ENCODE assay signal across 1 cellular context in genomic region chr20:3980260-3981131, GRCh38.
TF ChIP-seq lines count a peak whose summit lies in the region.

No MANE protein-coding gene starts in this region.

TF ChIP-seq in HepG2, 621 proteins besides CTCF, POLR2A, EP300 and RAD21 (continued from another document and continues in another):
- TF ChIP-seq HNF1A (IDR thresholded peaks at IDR 0.05; ENCODE audit: low read depth), result peak; percentile 43; the same call in 1 of the 2 replicates
- no peak for TF ChIP-seq HNF1A (CRISPR knock-in tag; IDR thresholded peaks at IDR 0.05; ENCODE audit: borderline replicate concordance)
- no peak for TF ChIP-seq HNRNPH1 (optimal IDR thresholded peaks at IDR 0.05; ENCODE audit: low read depth, low read length)
- 0 out of 2 replicates have a peak, but pooled peaks have one; percentile 46 for TF ChIP-seq ARNTL (CRISPR knock-in tag; IDR thresholded peaks at IDR 0.05)
- no peak for TF ChIP-seq ZNF343 (CRISPR knock-in tag; IDR thresholded peaks at IDR 0.05)
- TF ChIP-seq SIN3A (IDR thresholded peaks at IDR 0.05; ENCODE audit: borderline replicate concordance, low read depth, low read length), result 0 out of 2 replicates have a peak, but pooled peaks have one; percentile 41
- TF ChIP-seq RAD51 (IDR thresholded peaks at IDR 0.05; ENCODE audit: borderline replicate concordance), result no peak
- 0 out of 2 replicates have a peak, but pooled peaks have one; percentile 51 for TF ChIP-seq SP5 (CRISPR knock-in tag; IDR thresholded peaks at IDR 0.05; ENCODE audit: borderline replicate concordance, low read depth)
- peak; percentile 11; the same call in 1 of the 2 replicates for TF ChIP-seq ZNF557 (CRISPR knock-in tag; IDR thresholded peaks at IDR 0.05)
- TF ChIP-seq MXD3 (CRISPR knock-in tag; IDR thresholded peaks at IDR 0.05), result peak; percentile 60
- peak; percentile 90; the same call in 1 of the 2 replicates for TF ChIP-seq EHMT2 (IDR thresholded peaks at IDR 0.05; ENCODE audit: borderline replicate concordance, low read depth, low read length)
- TF ChIP-seq EZH2 (conservative IDR thresholded peaks at IDR 0.05; ENCODE audit: low read depth, low read length), result no peak
- no peak for TF ChIP-seq PBX2 (CRISPR knock-in tag; IDR thresholded peaks at IDR 0.05)
- TF ChIP-seq BRCA1 (CRISPR knock-in tag; IDR thresholded peaks at IDR 0.05), result peak; percentile 62; the same call in 1 of the 2 replicates
- no peak for TF ChIP-seq ZBTB34 (CRISPR knock-in tag; IDR thresholded peaks at IDR 0.05)
- 0 out of 2 replicates have a peak, but pooled peaks have one; percentile 8 for TF ChIP-seq SRF (IDR thresholded peaks at IDR 0.05; ENCODE audit: low read depth, low read length)
- no peak for TF ChIP-seq AKNA (CRISPR knock-in tag; IDR thresholded peaks at IDR 0.05; ENCODE audit: borderline replicate concordance)
- TF ChIP-seq CERS6 (CRISPR knock-in tag; IDR thresholded peaks at IDR 0.05), result no peak
- TF ChIP-seq ZNF446 (CRISPR knock-in tag; IDR thresholded peaks at IDR 0.05), result no peak
- no peak for TF ChIP-seq SP1 (IDR thresholded peaks at IDR 0.05)
- TF ChIP-seq SP1 (CRISPR knock-in tag; IDR thresholded peaks at IDR 0.05), result 0 out of 2 replicates have a peak, but pooled peaks have one; percentile 44
- TF ChIP-seq ZNF331 (CRISPR knock-in tag; IDR thresholded peaks at IDR 0.05), result peak; percentile 86
- 0 out of 2 replicates have a peak, but pooled peaks have one; percentile 16 for TF ChIP-seq KDM3A (CRISPR knock-in tag; IDR thresholded peaks at IDR 0.05; ENCODE audit: low read depth)
- 0 out of 2 replicates have a peak, but pooled peaks have one; percentile 28 for TF ChIP-seq KLF6 (CRISPR knock-in tag; IDR thresholded peaks at IDR 0.05)
- no peak for TF ChIP-seq CBX1 (IDR thresholded peaks at IDR 0.05; ENCODE audit: low read depth)
- peak; percentile 70; the same call in 1 of the 2 replicates for TF ChIP-seq POLR2G (IDR thresholded peaks at IDR 0.05; ENCODE audit: low read depth, low read length)
- TF ChIP-seq FOXK2 (IDR thresholded peaks at IDR 0.05), result 0 out of 2 replicates have a peak, but pooled peaks have one; percentile 6
- TF ChIP-seq NFYC (CRISPR knock-in tag; IDR thresholded peaks at IDR 0.05), result peak; percentile 41
- 0 out of 2 replicates have a peak, but pooled peaks have one; percentile 22 for TF ChIP-seq ZSCAN31 (CRISPR knock-in tag; IDR thresholded peaks at IDR 0.05; ENCODE audit: low read depth)
- no peak for TF ChIP-seq NFAT5 (CRISPR knock-in tag; IDR thresholded peaks at IDR 0.05)
- TF ChIP-seq FOXO1 (CRISPR knock-in tag; IDR thresholded peaks at IDR 0.05), result peak; percentile 84
- peak; percentile 25; the same call in 1 of the 2 replicates for TF ChIP-seq CBFB (CRISPR knock-in tag; IDR thresholded peaks at IDR 0.05)
- peak in 1 of 2 experiments; percentile 76; a peak in 2 of 4 replicates for TF ChIP-seq REST (IDR thresholded peaks at IDR 0.05; ENCODE audit: borderline replicate concordance in 1 of 2, low read depth in 1 of 2, low read length in 2 of 2)
- TF ChIP-seq DMAP1 (CRISPR knock-in tag; IDR thresholded peaks at IDR 0.05), result peak; percentile 75; the same call in 1 of the 2 replicates
- TF ChIP-seq HOXA5 (CRISPR knock-in tag; IDR thresholded peaks at IDR 0.05), result peak; percentile 57; the same call in 1 of the 2 replicates
- peak; percentile 59; the same call in 1 of the 2 replicates for TF ChIP-seq RORA (CRISPR knock-in tag; IDR thresholded peaks at IDR 0.05)
- no peak for TF ChIP-seq ZNF17 (CRISPR knock-in tag; IDR thresholded peaks at IDR 0.05)
